In genomic region chr7:45863715-45864114, GRCh38 we compare ENCODE assay signal across 15 cellular contexts. TPM values are rescaled to one million over a fixed set of nuclear protein-coding genes. Genes with fewer than 3 reads are reported as not detected.
DNase-seq lines count a peak whose midpoint lies in the region; ATAC-seq, FAIRE-seq and TF ChIP-seq lines count a peak whose summit lies in the region.
"Had no signal": no experiment of that assay in that cellular context is flagged by ENCODE, and none has a peak within 500 bp of the region (broad histone marks: within the 10 kb centered on the region; RNA-seq: fewer than 3 reads in every experiment).

No MANE protein-coding gene starts in this region.

- H3K27me3 Mint-ChIP-seq in endothelial cell (ENCODE audit: unreplicated experiment) = peaks cover 1% of the 10 kb centered on the region
- H3K27me3 Mint-ChIP-seq in neural progenitor cell (ENCODE audit: insufficient read depth, low read depth) = peaks cover 2% of the 10 kb centered on the region

- H3K36me3 Mint-ChIP-seq in endothelial cell (ENCODE audit: low read depth, unreplicated experiment) = no peaks in the 10 kb centered on the region
- H3K36me3 Mint-ChIP-seq in neural progenitor cell = no peaks in the 10 kb centered on the region

- H3K4me1 Mint-ChIP-seq in endothelial cell (ENCODE audit: unreplicated experiment) (no peaks in the 10 kb centered on the region), neural progenitor cell (no peaks in the 10 kb centered on the region)

- intact Hi-C loops in mucosa of descending colon (cut with DNase I, micrococcal nuclease) = no loop called here

- TF ChIP-seq CTCF in MM.1S (IDR thresholded peaks at IDR 0.05; ENCODE audit: low read length) = peak; percentile 24
- no peak for TF ChIP-seq CTCF in endothelial cell (IDR thresholded peaks at IDR 0.05; ENCODE audit: unreplicated experiment)
- TF ChIP-seq CTCF in neural progenitor cell (IDR thresholded peaks at IDR 0.05) = peak; percentile 58
- no peak for TF ChIP-seq CTCF in mucosa of descending colon (IDR thresholded peaks at IDR 0.05)

- H3K27ac Mint-ChIP-seq in endothelial cell (ENCODE audit: unreplicated experiment) = no peak overlapping the region
- no peak overlapping the region for H3K27ac Mint-ChIP-seq in neural progenitor cell

- H3K4me3 ChIP-seq in MM.1S (ENCODE audit: low read length) = no peak overlapping the region
- no peak overlapping the region for H3K4me3 ChIP-seq in neural progenitor cell
- no peak overlapping the region for H3K4me3 ChIP-seq in mucosa of descending colon
- H3K4me3 ChIP-seq: lower lobe of right lung, uterus had no signal

- peak; percentile 35 for DNase-seq in ELR (ENCODE audit: low read depth)
- no peak for DNase-seq in MM.1S
- peak; percentile 63 for DNase-seq in endothelial cell (ENCODE audit: low spot score)
- DNase-seq in neural progenitor cell (ENCODE audit: low spot score) = peak; percentile 60
- DNase-seq in NCI-H510A (lab: John Stamatoyannopoulos, UW) = no peak
- DNase-seq in RCC 7860 (ENCODE audit: low spot score) = no peak
- no peak for DNase-seq in mucosa of descending colon
- DNase-seq: activated naive CD4-positive, alpha-beta T cell treated with anti-CD3 and anti-CD28 coated beads, Interleukin-2, amount 50 U/mL, for 16 hours; central memory CD4-positive, alpha-beta T cell; lower lobe of right lung; stimulated activated naive CD8-positive, alpha-beta T cell treated with anti-CD3 and anti-CD28 coated beads, Interleukin-15, Interleukin-2, amounts not matched to agents 100 U/mL and 50 U/mL, for 24 hours; uterus had no signal

- H3K4me1 ChIP-seq in MM.1S (ENCODE audit: low read length) = no peaks in the 10 kb centered on the region
- H3K4me1 ChIP-seq in neural progenitor cell = no peaks in the 10 kb centered on the region
- H3K4me1 ChIP-seq in mucosa of descending colon (ENCODE audit: low read depth) = no peaks in the 10 kb centered on the region
- H3K4me1 ChIP-seq: lower lobe of right lung, uterus had no signal

- H3K36me3 ChIP-seq in MM.1S (replicated peaks; ENCODE audit: insufficient read depth, low read length) = no peaks in the 10 kb centered on the region
- H3K36me3 ChIP-seq in neural progenitor cell = no peaks in the 10 kb centered on the region
- no peaks in the 10 kb centered on the region for H3K36me3 ChIP-seq in mucosa of descending colon (ENCODE audit: low read depth)
- H3K36me3 ChIP-seq: lower lobe of right lung, uterus had no signal

- no peaks in the 10 kb centered on the region for H3K9me3 Mint-ChIP-seq in endothelial cell (ENCODE audit: unreplicated experiment)
- H3K9me3 Mint-ChIP-seq in neural progenitor cell = no peaks in the 10 kb centered on the region

- no peaks in the 10 kb centered on the region for H3K9me3 ChIP-seq in MM.1S (replicated peaks; ENCODE audit: insufficient read depth, low read length)
- no peaks in the 10 kb centered on the region for H3K9me3 ChIP-seq in neural progenitor cell (ENCODE audit: low read depth)
- H3K9me3 ChIP-seq in mucosa of descending colon = no peaks in the 10 kb centered on the region
- H3K9me3 ChIP-seq: uterus had no signal

- ATAC-seq in mucosa of descending colon (no peak), HG02678 (IDR thresholded peaks at IDR 0.05; ENCODE audit: unreplicated experiment) (no peak)
- ATAC-seq: lower lobe of right lung; stimulated activated naive CD8-positive, alpha-beta T cell treated with anti-CD3 and anti-CD28 coated beads, Interleukin-15, Interleukin-2, amounts not matched to agents 100 U/mL and 50 U/mL, for 24 hours had no signal

- H3F3A ChIP-seq in MM.1S (ENCODE audit: insufficient read depth, low read length) (no peaks in the 10 kb centered on the region), neural progenitor cell (ENCODE audit: low read depth) (no peaks in the 10 kb centered on the region)

- no peaks in the 10 kb centered on the region for H3K27me3 ChIP-seq in MM.1S (replicated peaks; ENCODE audit: insufficient read depth, low read length)
- H3K27me3 ChIP-seq in neural progenitor cell = no peaks in the 10 kb centered on the region
- H3K27me3 ChIP-seq: uterus had no signal

- H3K4me3 Mint-ChIP-seq in endothelial cell (ENCODE audit: unreplicated experiment) (no peak overlapping the region), neural progenitor cell (no peak overlapping the region)

- no peak for FAIRE-seq in RCC 7860 (lab: Jason Lieb, UNC)

- no peaks in the 10 kb centered on the region for H3K79me2 ChIP-seq in MM.1S (ENCODE audit: low read length)
- no peaks in the 10 kb centered on the region for H3K79me2 ChIP-seq in neural progenitor cell (ENCODE audit: low read depth)

- no peak overlapping the region for H2AFZ ChIP-seq in MM.1S (ENCODE audit: low read length)
- H2AFZ ChIP-seq in neural progenitor cell (replicated peaks) = no peak overlapping the region

- H3K27ac ChIP-seq in MM.1S (ENCODE audit: low read length) (no peak overlapping the region), neural progenitor cell (no peak overlapping the region)
- H3K27ac ChIP-seq: lower lobe of right lung, uterus, VCaP had no signal

- H3K4me2 ChIP-seq in MM.1S (ENCODE audit: low read depth, low read length) = no peak overlapping the region
- H3K4me2 ChIP-seq in neural progenitor cell = no peak overlapping the region

- H4K20me1 ChIP-seq in MM.1S (ENCODE audit: insufficient read depth, low read length) (no peaks in the 10 kb centered on the region), neural progenitor cell (ENCODE audit: low read depth) (no peaks in the 10 kb centered on the region)

- H3K9ac ChIP-seq in MM.1S (ENCODE audit: low read length) = no peak overlapping the region
- H3K9ac ChIP-seq in neural progenitor cell = no peak overlapping the region

- H3K9me2 ChIP-seq in MM.1S (replicated peaks; ENCODE audit: insufficient read depth, low read length) = no peaks in the 10 kb centered on the region

RNA-seq across cellular contexts. Expression of gene CCDC201, which starts 9.2 kb away (rescaled TPM):
- not detected for total RNA-seq in endothelial cell (ENCODE audit: unreplicated experiment)
- total RNA-seq in neural progenitor cell (ENCODE audit: low replicate concordance) = not detected in 2 replicates
- not detected for total RNA-seq in mucosa of descending colon
- total RNA-seq: HT1080, lower lobe of right lung had no signal

RNA-seq across cellular contexts. Expression of gene IGFBP1, which starts 24.6 kb away (rescaled TPM):
- total RNA-seq in endothelial cell (ENCODE audit: unreplicated experiment) (3.0 TPM), neural progenitor cell (ENCODE audit: low replicate concordance) (0.69 TPM in 1 of 2 replicates, not detected in the other), mucosa of descending colon (not detected)
- total RNA-seq: lower lobe of right lung had no signal

RNA-seq across cellular contexts. Expression of gene IGFBP3, which starts 57.4 kb away (rescaled TPM):
- total RNA-seq in endothelial cell (ENCODE audit: unreplicated experiment) = 125 TPM
- total RNA-seq in neural progenitor cell (ENCODE audit: low replicate concordance) = 22.0 and 29.0 TPM in 2 replicates
- 10 to 100 TPM; 27.0 to 41.5 (median 40.6) TPM for total RNA-seq in mucosa of descending colon
- total RNA-seq: HT1080 had no signal

Comparison
In these comparisons a context has a peak if more than half of its experiments do, and no peak if none do; other contexts are left out.
1. DNase-seq: peak in ELR (single experiment), endothelial cell (single experiment) and neural progenitor cell (single experiment); none in MM.1S (single experiment), NCI-H510A (single experiment), RCC 7860 (single experiment) and mucosa of descending colon (0 of 3).
2. CTCF ChIP-seq: peak in MM.1S (single experiment) and neural progenitor cell (single experiment); none in endothelial cell (single experiment) and mucosa of descending colon (single experiment).